9 cellular contexts compared by ENCODE assay signal in genomic region chr3:9362731-9363530, GRCh38. TPM values are rescaled to one million over a fixed set of nuclear protein-coding genes. Genes with fewer than 3 reads are reported as not detected.
DNase-seq lines count a peak whose midpoint lies in the region; ATAC-seq, FAIRE-seq and TF ChIP-seq lines count a peak whose summit lies in the region.
"Had no signal": no experiment of that assay in that cellular context is flagged by ENCODE, and none has a peak within 500 bp of the region (broad histone marks: within the 10 kb centered on the region; RNA-seq: fewer than 3 reads in every experiment).

THUMPD3 (plus strand) TSS chr3:9363054; CDS start chr3:9365069, 2,015 bp downstream.

- dilution Hi-C loops in keratinocyte (cut with MboI; ENCODE audit: extremely low pct_ligation_motif_present, low sequenced_read_pairs): no loop called here

- peak; percentile 97 for ATAC-seq in GM18909 (IDR thresholded peaks at IDR 0.05; ENCODE audit: poor library complexity, unreplicated experiment)
- peak; percentile 98 for ATAC-seq in HG03175 (IDR thresholded peaks at IDR 0.05; ENCODE audit: unreplicated experiment)
- ATAC-seq in activated CD4-positive, CD25-positive, alpha-beta regulatory T cell treated with anti-CD3 and anti-CD28 coated beads, Interleukin-2, amount 50 U/mL, for 24 hours: peak; percentile 94 to 96

- peak; percentile 85 for DNase-seq in AG08396 (ENCODE audit: low spot score)
- peak; percentile 68 for DNase-seq in NCI-H446 treated with DMSO at 0.1 percent for 48 hours (lab: John Stamatoyannopoulos, UW)
- DNase-seq in cerebellar cortex (ENCODE audit: low spot score): peak; percentile 92
- DNase-seq in keratinocyte (ENCODE audit: low read depth, low spot score): no peak
- DNase-seq in stimulated activated CD4-positive, alpha-beta T cell treated with anti-CD3 and anti-CD28 coated beads, Interleukin-15, amount 100 ng/mL, for 24 hours: peak; percentile 96

- H3K36me3 ChIP-seq in keratinocyte (ENCODE audit: control insufficient read depth in 2 of 2, extremely low read depth in 1 of 2, insufficient read depth in 2 of 2, low read length in 2 of 2): peaks cover 7 to 12% of the 10 kb centered on the region in 2 experiments

- H3K9me3 ChIP-seq in keratinocyte (ENCODE audit: control insufficient read depth, low read depth, low read length): no peaks in the 10 kb centered on the region

- no peaks in the 10 kb centered on the region for H3K9me1 ChIP-seq in keratinocyte (ENCODE audit: control insufficient read depth, extremely low read depth, insufficient read depth, low read length)

- H3K27ac ChIP-seq in keratinocyte (ENCODE audit: control insufficient read depth, insufficient read depth, low read length): peak within 1 kb of the TSS; percentile 66

- no peaks in the 10 kb centered on the region for H3K27me3 ChIP-seq in keratinocyte (ENCODE audit: control insufficient read depth, extremely low read depth, insufficient read depth, low read length)

- peak; percentile 61 for FAIRE-seq in keratinocyte (lab: Jason Lieb, UNC)
- FAIRE-seq: colon had no signal

- peak within 1 kb of the TSS; percentile 63 to 73 (median 69) for H3K4me3 ChIP-seq in keratinocyte (ENCODE audit: control insufficient read depth in 2 of 3, extremely low read depth in 1 of 3, insufficient read depth in 2 of 3, low read depth in 1 of 3, low read length in 3 of 3)

- H3K79me2 ChIP-seq in keratinocyte (ENCODE audit: control insufficient read depth, insufficient read depth, low read length): peaks cover 14% of the 10 kb centered on the region

- TF ChIP-seq CTCF in keratinocyte (optimal IDR thresholded peaks at IDR 0.05 in 1 of 3, IDR thresholded peaks at IDR 0.05 in 1 of 3, conservative IDR thresholded peaks at IDR 0.05 in 1 of 3; ENCODE audit: extremely low read depth in 1 of 3, insufficient read depth in 2 of 3, low read length in 3 of 3): no peak

- peak within 1 kb of the TSS; percentile 62 for H2AFZ ChIP-seq in keratinocyte (ENCODE audit: control insufficient read depth, low read length)

- no peaks in the 10 kb centered on the region for H4K20me1 ChIP-seq in keratinocyte (ENCODE audit: control insufficient read depth, extremely low read depth, insufficient read depth, low read length)

- H3K9ac ChIP-seq in keratinocyte (ENCODE audit: control insufficient read depth, extremely low read depth, insufficient read depth, low read length): peak within 1 kb of the TSS; percentile 83

- H3K4me2 ChIP-seq in keratinocyte (ENCODE audit: control insufficient read depth, extremely low read depth, insufficient read depth, low read depth, low read length): peak within 1 kb of the TSS; percentile 68

- no peaks in the 10 kb centered on the region for H3K4me1 ChIP-seq in keratinocyte (ENCODE audit: control insufficient read depth, extremely low read depth, insufficient read depth, low read length)

RNA-seq across cellular contexts. Expression of gene THUMPD3, which starts in this region (rescaled TPM):
- polyA plus RNA-seq in keratinocyte: 42.1 to 59.8 TPM (median 42.6 TPM) in 3 replicates
- polyA plus RNA-seq in keratinocyte (2011; ENCODE audit: low read depth): 25.4 TPM
- 30.5 and 53.4 TPM in 2 replicates for polyA plus RNA-seq in keratinocyte (2011; cell fraction: cytosol; rRNA removed)
- polyA plus RNA-seq in keratinocyte (2011; cell fraction: nucleus; rRNA removed): 34.0 and 39.7 TPM in 2 replicates
- polyA plus RNA-seq in keratinocyte (2012; ENCODE audit: low replicate concordance): 42.1 and 48.2 TPM in 2 replicates
- 21.5 to 68.4 TPM (median 43.7 TPM) in 3 replicates for polyA minus RNA-seq in keratinocyte
- polyA minus RNA-seq in keratinocyte (2011; cell fraction: cytosol; rRNA and poly(A)+ RNA removed): 37.6 TPM
- 16.4 and 32.2 TPM in 2 replicates for polyA minus RNA-seq in keratinocyte (2011; cell fraction: nucleus; rRNA and poly(A)+ RNA removed)
